8 cellular contexts compared by ENCODE assay signal in genomic region chr21:34974162-34974981, GRCh38.
DNase-seq lines count a peak whose midpoint lies in the region; ATAC-seq, FAIRE-seq and TF ChIP-seq lines count a peak whose summit lies in the region.

No MANE protein-coding gene starts in this region.

- H4K91ac ChIP-seq in H1 (replicated peaks; ENCODE audit: insufficient read length, low read length) = no peak overlapping the region

- CTCF ChIA-PET in H1 (lab: Charles Lee; ENCODE audit: partially characterized antibody) = interaction anchor here (0.6 to 1.3 kb wide), 3 partner anchors 229 to 869 kb away, joined by 3 read pairs; no protein-coding TSS in a partner anchor

- no peaks in the 10 kb centered on the region for H3K9me3 Mint-ChIP-seq in HFFc6

- no peak overlapping the region for H2BK12ac ChIP-seq in H1 (ENCODE audit: low read depth, low read length)

- H3K27ac Mint-ChIP-seq in HFFc6 = peak overlapping the region; percentile 69

- no peak overlapping the region for H2BK5ac ChIP-seq in H1 (ENCODE audit: low read depth, low read length)

- H4K20me1 ChIP-seq in OCI-LY1 (ENCODE audit: insufficient read depth, low read length) = no peaks in the 10 kb centered on the region
- no peaks in the 10 kb centered on the region for H4K20me1 ChIP-seq in H1 (replicated peaks in 1 of 2; ENCODE audit: control insufficient read depth in 1 of 2, insufficient read depth in 2 of 2, low read length in 2 of 2)

- POLR2A ChIA-PET in H1 (lab: Charles Lee; ENCODE audit: partially characterized antibody) = no interaction called here

- TF ChIP-seq EP300 in H1 (IDR thresholded peaks at IDR 0.05; ENCODE audit: borderline replicate concordance in 1 of 2, low read depth in 2 of 2, low read length in 2 of 2) = no peak

- no peak overlapping the region for H2BK120ac ChIP-seq in H1 (replicated peaks; ENCODE audit: low read depth, low read length)

- TF ChIP-seq CTCF in HFFc6 (IDR thresholded peaks at IDR 0.05) (no peak), OCI-LY1 (IDR thresholded peaks at IDR 0.05; ENCODE audit: low read length) (no peak), H1 (IDR thresholded peaks at IDR 0.05; ENCODE audit: control extremely low read depth in 1 of 3, insufficient read depth in 1 of 3, low read depth in 1 of 3, low read length in 3 of 3) (no peak)

- H3K27me3 Mint-ChIP-seq in HFFc6 (ENCODE audit: insufficient read depth) = peaks cover 3% of the 10 kb centered on the region; the same call in 1 of the 2 replicates

- H3K36me3 Mint-ChIP-seq in HFFc6 (ENCODE audit: low read depth) = peaks cover 23% of the 10 kb centered on the region

- H3K4me2 ChIP-seq in OCI-LY1 (ENCODE audit: low read length) = peak overlapping the region; percentile 60
- no peak overlapping the region for H3K4me2 ChIP-seq in H1 (ENCODE audit: insufficient read depth in 1 of 2, low read depth in 2 of 2, low read length in 2 of 2)

- no peak overlapping the region for H3K18ac ChIP-seq in H1 (ENCODE audit: extremely low read depth, low read length)

- H2BK20ac ChIP-seq in H1 (ENCODE audit: low read length) = no peak overlapping the region

- no peaks in the 10 kb centered on the region for H3F3A ChIP-seq in OCI-LY1 (ENCODE audit: insufficient read depth, low read length)

- no peak overlapping the region for H3K4me3 Mint-ChIP-seq in HFFc6

- peaks cover 36% of the 10 kb centered on the region for H3K4me1 ChIP-seq in OCI-LY1 (ENCODE audit: insufficient read depth, low read length, severe bottlenecking)
- H3K4me1 ChIP-seq in H1 (replicated peaks in 1 of 4; ENCODE audit: control insufficient read depth in 3 of 4, insufficient read depth in 4 of 4, low read length in 3 of 4) = no peaks in the 10 kb centered on the region

- 91% methylated on average over 11 of the region's 11 CpGs; no CpG with 5 or more reads in 1 of the 2 experiments for WGBS in H1 (ENCODE audit: extremely low coverage in 1 of 2, insufficient coverage in 1 of 2, insufficient read length in 1 of 2, insufficient replicate concordance in 2 of 2, low coverage in 1 of 2, low lambda C conversion rate in 2 of 2, missing lambda C conversion rate in 1 of 2), 2 experiments

- no peak overlapping the region for H3K4ac ChIP-seq in H1 (replicated peaks; ENCODE audit: insufficient read length, low read depth, low read length)

- H2AK5ac ChIP-seq in H1 (ENCODE audit: low read depth, low read length) = no peak overlapping the region

- H2AFZ ChIP-seq in OCI-LY1 (ENCODE audit: low read length) = no peak overlapping the region
- H2AFZ ChIP-seq in H1 (ENCODE audit: low read length) = 0 out of 2 replicates have a peak overlapping the region, but pooled peaks have one; percentile 14

- H3K27me3 ChIP-seq in OCI-LY1 (ENCODE audit: insufficient read depth, low read length) (no peaks in the 10 kb centered on the region), H1 (replicated peaks in 1 of 4; ENCODE audit: control insufficient read depth in 3 of 4, extremely low read depth in 1 of 4, insufficient read depth in 3 of 4, low read length in 3 of 4) (no peaks in the 10 kb centered on the region)

- peak; percentile 94 for ATAC-seq in GM18498 (IDR thresholded peaks at IDR 0.05; ENCODE audit: unreplicated experiment)

- H3K27ac ChIP-seq in OCI-LY1 (ENCODE audit: low read depth, low read length, poor library complexity, severe bottlenecking) (peak overlapping the region; percentile 54), H1 (ENCODE audit: low read depth, low read length) (no peak overlapping the region), substantia nigra (ENCODE audit: low read depth, low read length, poor library complexity, severe bottlenecking) (no peak overlapping the region)

- H3K4me3 ChIP-seq in OCI-LY1 (ENCODE audit: low read depth, low read length, poor library complexity, severe bottlenecking) (peak overlapping the region; percentile 15), H1 (ENCODE audit: extremely low read depth in 1 of 4, insufficient read depth in 2 of 4, low read depth in 3 of 4, low read length in 4 of 4) (no peak overlapping the region)

- H3K23me2 ChIP-seq in H1 (ENCODE audit: low read depth, low read length) = no peaks in the 10 kb centered on the region; the same call in 1 of the 2 replicates

- no peak overlapping the region for H4K8ac ChIP-seq in H1 (ENCODE audit: extremely low read depth, insufficient read depth, low read length)

- H3K9me2 ChIP-seq in OCI-LY1 (ENCODE audit: low read depth, low read length) = no peaks in the 10 kb centered on the region

- no peak overlapping the region for H2BK15ac ChIP-seq in H1 (ENCODE audit: low read length)

- no peak overlapping the region for H3K23ac ChIP-seq in H1 (ENCODE audit: insufficient read length)

- no peak for FAIRE-seq in H1 (lab: Jason Lieb, UNC)

- no peak for DNase-seq in HFFc6
- no peak for DNase-seq in H1 (ENCODE audit: low read depth in 1 of 2, low spot score in 2 of 2)
- DNase-seq in medulla oblongata (ENCODE audit: extremely low spot score) = no peak
- no peak for DNase-seq in NCI-H128 (lab: John Stamatoyannopoulos, UW; ENCODE audit: unreplicated experiment)
- no peak for DNase-seq in substantia nigra (lab: John Stamatoyannopoulos, UW)
- DNase-seq in SHP77 (lab: John Stamatoyannopoulos, UW) = no peak

- no peaks in the 10 kb centered on the region for H3K79me1 ChIP-seq in H1 (ENCODE audit: low read depth, low read length)

- H4K5ac ChIP-seq in H1 (ENCODE audit: insufficient read length, low read depth, low read length) = no peak overlapping the region

- H3K14ac ChIP-seq in H1 (ENCODE audit: insufficient read length) = no peak overlapping the region

- H3K36me3 ChIP-seq in OCI-LY1 (ENCODE audit: insufficient read depth, low read length) = peaks cover 4% of the 10 kb centered on the region; the same call in 1 of the 2 replicates
- no peaks in the 10 kb centered on the region for H3K36me3 ChIP-seq in H1 (ENCODE audit: control insufficient read depth in 2 of 4, insufficient read depth in 4 of 4, low read length in 3 of 4)

- H3K79me2 ChIP-seq in OCI-LY1 (ENCODE audit: insufficient read depth, low read length) (peaks cover 14% of the 10 kb centered on the region; the same call in 1 of the 2 replicates), H1 (ENCODE audit: control insufficient read depth in 1 of 2, insufficient read depth in 2 of 2, low read length in 2 of 2) (no peaks in the 10 kb centered on the region)

- no peak overlapping the region for H3K9ac ChIP-seq in OCI-LY1 (ENCODE audit: low read length)
- H3K9ac ChIP-seq in H1 (replicated peaks in 1 of 4; ENCODE audit: extremely low read depth in 1 of 4, low read depth in 3 of 4, low read length in 3 of 4) = no peak overlapping the region

- no peak overlapping the region for H3K56ac ChIP-seq in H1 (replicated peaks; ENCODE audit: insufficient read length, low read depth, low read length)

- H3K9me3 ChIP-seq in OCI-LY1 (ENCODE audit: low read length) (no peaks in the 10 kb centered on the region), H1 (ENCODE audit: insufficient read depth in 2 of 2, low read depth in 1 of 2, low read length in 1 of 2) (no peaks in the 10 kb centered on the region)

- no peak for TF ChIP-seq RAD21 in H1 (IDR thresholded peaks at IDR 0.05 in 1 of 2, conservative IDR thresholded peaks at IDR 0.05 in 1 of 2; ENCODE audit: low read depth in 2 of 2, low read length in 2 of 2)

- TF ChIP-seq POLR2A in H1 (IDR thresholded peaks at IDR 0.05; ENCODE audit: control extremely low read depth in 1 of 2, low read depth in 2 of 2, low read length in 2 of 2) = no peak

- peaks cover 55% of the 10 kb centered on the region for H3K4me1 Mint-ChIP-seq in HFFc6 (ENCODE audit: low read depth)

TF ChIP-seq in H1, 55 proteins besides CTCF, POLR2A, EP300 and RAD21:
- TF ChIP-seq NANOG (IDR thresholded peaks at IDR 0.05; ENCODE audit: insufficient read depth, low read depth, low read length, poor library complexity, severe bottlenecking) (no peak), MAX (IDR thresholded peaks at IDR 0.05) (no peak), TAF7 (optimal IDR thresholded peaks at IDR 0.05; ENCODE audit: borderline replicate concordance, low read depth, low read length) (no peak), SRF (IDR thresholded peaks at IDR 0.05; ENCODE audit: low read depth, low read length) (no peak), BCL11A (IDR thresholded peaks at IDR 0.05; ENCODE audit: low read depth in 2 of 2, low read length in 2 of 2) (no peak), GABPA (IDR thresholded peaks at IDR 0.05; ENCODE audit: borderline replicate concordance, insufficient read depth, low read length) (no peak), MAFK (IDR thresholded peaks at IDR 0.05; ENCODE audit: low read depth, low read length) (no peak), SIN3A (conservative IDR thresholded peaks at IDR 0.05 in 1 of 2, IDR thresholded peaks at IDR 0.05 in 1 of 2; ENCODE audit: low read depth in 1 of 2, low read length in 2 of 2) (no peak), KDM5A (IDR thresholded peaks at IDR 0.05; ENCODE audit: low read length) (no peak), SP1 (IDR thresholded peaks at IDR 0.05; ENCODE audit: low read depth, low read length) (no peak), RFX5 (IDR thresholded peaks at IDR 0.05; ENCODE audit: borderline replicate concordance, low read depth, low read length) (no peak), CREB1 (IDR thresholded peaks at IDR 0.05) (no peak), CHD1 (IDR thresholded peaks at IDR 0.05; ENCODE audit: low read depth, low read length) (no peak), GTF2F1 (IDR thresholded peaks at IDR 0.05; ENCODE audit: borderline replicate concordance, low read depth, low read length) (no peak)
